Comparison of ENCODE assay signal across 17 cellular contexts in genomic region chr5:38755171-38755570, GRCh38.
DNase-seq lines count a peak whose midpoint lies in the region; ATAC-seq, FAIRE-seq and TF ChIP-seq lines count a peak whose summit lies in the region.
"Had no signal": no experiment of that assay in that cellular context is flagged by ENCODE, and none has a peak within 500 bp of the region (broad histone marks: within the 10 kb centered on the region; RNA-seq: fewer than 3 reads in every experiment).

No MANE protein-coding gene starts in this region.

- WGBS in GM23248 (ENCODE audit: low coverage in 1 of 2, low lambda C conversion rate in 2 of 2, missing lambda C conversion rate in 2 of 2), 2 experiments = 0 to 13% methylated on average over 2 of the region's 2 CpGs

- H3K4me1 ChIP-seq in GM23248 (ENCODE audit: insufficient read depth) = peaks cover 29% of the 10 kb centered on the region
- H3K4me1 ChIP-seq in astrocyte (ENCODE audit: insufficient read depth, low read length) = peaks cover 10% of the 10 kb centered on the region

- H3K36me3 Mint-ChIP-seq in astrocyte (ENCODE audit: low read depth, unreplicated experiment) = no peaks in the 10 kb centered on the region
- no peaks in the 10 kb centered on the region for H3K36me3 Mint-ChIP-seq in activated CD4-positive, alpha-beta T cell treated with anti-CD3 and anti-CD28 coated beads, Interleukin-2, amount 10 ng/mL, durations not matched to agents 24 days and 14 days (ENCODE audit: low read depth)
- H3K36me3 Mint-ChIP-seq in naive thymus-derived CD8-positive, alpha-beta T cell = no peaks in the 10 kb centered on the region
- H3K36me3 Mint-ChIP-seq: naive thymus-derived CD4-positive, alpha-beta T cell; stimulated activated effector memory CD8-positive, alpha-beta T cell treated with anti-CD3 and anti-CD28 coated beads, Interleukin-12 subunit alpha, Interleukin-12 subunit beta, amount 100 ng/mL, for 72 hours; WTC11 had no signal

- peak; percentile 20 for TF ChIP-seq CTCF in astrocyte (IDR thresholded peaks at IDR 0.05; ENCODE audit: insufficient read depth, low read depth, low read length)

- peak; percentile 39 for FAIRE-seq in astrocyte (lab: Jason Lieb, UNC)

- H3K4me2 ChIP-seq in GM23248 (ENCODE audit: unreplicated experiment) (peak overlapping the region; percentile 6), astrocyte (ENCODE audit: low read length) (peak overlapping the region; percentile 50)
- H3K4me2 ChIP-seq: KMS-11 had no signal

- 0 out of 2 replicates have a peak, but pooled peaks cover 3% of the 10 kb centered on the region for H3K9me2 ChIP-seq in GM23248 (ENCODE audit: insufficient read depth)

- H3K4me1 Mint-ChIP-seq in astrocyte (ENCODE audit: low read depth, unreplicated experiment) = peaks cover 2% of the 10 kb centered on the region
- H3K4me1 Mint-ChIP-seq in activated CD4-positive, alpha-beta T cell treated with anti-CD3 and anti-CD28 coated beads, Interleukin-2, amount 10 ng/mL, durations not matched to agents 24 days and 14 days = no peaks in the 10 kb centered on the region
- no peaks in the 10 kb centered on the region for H3K4me1 Mint-ChIP-seq in naive thymus-derived CD8-positive, alpha-beta T cell
- H3K4me1 Mint-ChIP-seq: naive thymus-derived CD4-positive, alpha-beta T cell; stimulated activated effector memory CD8-positive, alpha-beta T cell treated with anti-CD3 and anti-CD28 coated beads, Interleukin-12 subunit alpha, Interleukin-12 subunit beta, amount 100 ng/mL, for 72 hours; WTC11 had no signal

- H3K27ac ChIP-seq in GM23248 (no peak overlapping the region), astrocyte (ENCODE audit: low read depth, low read length) (no peak overlapping the region)
- H3K27ac ChIP-seq: KMS-11, right atrium auricular region had no signal

- H4K20me1 ChIP-seq in GM23248 (ENCODE audit: insufficient read depth) (no peaks in the 10 kb centered on the region), astrocyte (ENCODE audit: insufficient read depth, low read length) (no peaks in the 10 kb centered on the region)

- no peak overlapping the region for H3K4me3 Mint-ChIP-seq in astrocyte (ENCODE audit: unreplicated experiment)
- H3K4me3 Mint-ChIP-seq in activated CD4-positive, alpha-beta T cell treated with anti-CD3 and anti-CD28 coated beads, Interleukin-2, amount 10 ng/mL, durations not matched to agents 24 days and 14 days = no peak overlapping the region
- H3K4me3 Mint-ChIP-seq in naive thymus-derived CD8-positive, alpha-beta T cell = no peak overlapping the region
- H3K4me3 Mint-ChIP-seq: naive thymus-derived CD4-positive, alpha-beta T cell; stimulated activated effector memory CD8-positive, alpha-beta T cell treated with anti-CD3 and anti-CD28 coated beads, Interleukin-12 subunit alpha, Interleukin-12 subunit beta, amount 100 ng/mL, for 72 hours; WTC11 had no signal

- H3F3A ChIP-seq in GM23248 (ENCODE audit: insufficient read depth) = peaks cover 17% of the 10 kb centered on the region

- peaks cover 18% of the 10 kb centered on the region for H3K27me3 Mint-ChIP-seq in astrocyte (ENCODE audit: low read depth, unreplicated experiment)
- H3K27me3 Mint-ChIP-seq in activated CD4-positive, alpha-beta T cell treated with anti-CD3 and anti-CD28 coated beads, Interleukin-2, amount 10 ng/mL, durations not matched to agents 24 days and 14 days = peaks cover 8% of the 10 kb centered on the region
- H3K27me3 Mint-ChIP-seq in naive thymus-derived CD8-positive, alpha-beta T cell = peaks cover 2 to 28% (median 16%) of the 10 kb centered on the region in 5 donors

- no peaks in the 10 kb centered on the region for H3K79me2 ChIP-seq in GM23248 (ENCODE audit: insufficient read depth)
- no peaks in the 10 kb centered on the region for H3K79me2 ChIP-seq in astrocyte (ENCODE audit: insufficient read depth, low read length)

- POLR2A ChIA-PET in naive thymus-derived CD8-positive, alpha-beta T cell (lab: Charles Lee) = no interaction called here

- H3K9me3 Mint-ChIP-seq in astrocyte (ENCODE audit: unreplicated experiment) = peaks cover 2% of the 10 kb centered on the region
- no peaks in the 10 kb centered on the region for H3K9me3 Mint-ChIP-seq in activated CD4-positive, alpha-beta T cell treated with anti-CD3 and anti-CD28 coated beads, Interleukin-2, amount 10 ng/mL, durations not matched to agents 24 days and 14 days
- H3K9me3 Mint-ChIP-seq in naive thymus-derived CD8-positive, alpha-beta T cell = no peaks in the 10 kb centered on the region
- H3K9me3 Mint-ChIP-seq: stimulated activated effector memory CD8-positive, alpha-beta T cell treated with anti-CD3 and anti-CD28 coated beads, Interleukin-12 subunit alpha, Interleukin-12 subunit beta, amount 100 ng/mL, for 72 hours; WTC11 had no signal

- intact Hi-C loops in activated CD4-positive, alpha-beta T cell treated with anti-CD3 and anti-CD28 coated beads, Interleukin-2, amount 10 ng/mL, durations not matched to agents 24 days and 14 days (cut with micrococcal nuclease) = no loop called here

- in situ Hi-C loops in GM23248 (cut with MboI) = no loop called here

- no peak overlapping the region for H3K9ac ChIP-seq in GM23248
- no peak overlapping the region for H3K9ac ChIP-seq in astrocyte (ENCODE audit: low read length)
- H3K9ac ChIP-seq: KMS-11 had no signal

- H3K9me3 ChIP-seq in GM23248 (ENCODE audit: low read depth) (no peaks in the 10 kb centered on the region), astrocyte (ENCODE audit: insufficient read depth, low read depth, low read length) (no peaks in the 10 kb centered on the region)
- H3K9me3 ChIP-seq: right atrium auricular region had no signal

- peak; percentile 66 for DNase-seq in A172 (ENCODE audit: low spot score)
- DNase-seq in GM23248 = peak; percentile 85
- peak; percentile 75 for DNase-seq in astrocyte (ENCODE audit: low read depth)
- peak; percentile 7 for DNase-seq in glomerular visceral epithelial cell (ENCODE audit: extremely low spot score)
- no peak for DNase-seq in NCI-H2107 treated with DMSO at 0.1 percent for 48 hours (lab: John Stamatoyannopoulos, UW; ENCODE audit: unreplicated experiment)
- DNase-seq in NCI-H2227 treated with DMSO at 0.1 percent for 48 hours (lab: John Stamatoyannopoulos, UW) = no peak
- DNase-seq in activated CD4-positive, alpha-beta T cell treated with anti-CD3 and anti-CD28 coated beads, Interleukin-2, amount 10 ng/mL, durations not matched to agents 24 days and 14 days = no peak
- no peak for DNase-seq in naive thymus-derived CD8-positive, alpha-beta T cell
- DNase-seq: activated naive CD4-positive, alpha-beta T cell treated with Interleukin-2 at 50 U/mL for 16 hours; hypothalamus; naive thymus-derived CD4-positive, alpha-beta T cell; NCI-H1417 treated with DMSO at 0.1 percent for 48 hours; NCI-H446 treated with DMSO at 0.1 percent for 48 hours had no signal

- H3K4me3 ChIP-seq in GM23248 (no peak overlapping the region), astrocyte (ENCODE audit: insufficient read depth, low read depth, low read length) (no peak overlapping the region)
- H3K4me3 ChIP-seq: right atrium auricular region had no signal

- H2AFZ ChIP-seq in GM23248 (no peak overlapping the region), astrocyte (ENCODE audit: low read depth, low read length) (no peak overlapping the region)

- no peaks in the 10 kb centered on the region for H3K27me3 ChIP-seq in GM23248 (replicated peaks; ENCODE audit: insufficient read depth)
- H3K27me3 ChIP-seq in astrocyte (ENCODE audit: insufficient read depth, low read length) = no peaks in the 10 kb centered on the region
- H3K27me3 ChIP-seq: right atrium auricular region had no signal

- H3K27ac Mint-ChIP-seq in astrocyte (ENCODE audit: unreplicated experiment) = no peak overlapping the region
- H3K27ac Mint-ChIP-seq in activated CD4-positive, alpha-beta T cell treated with anti-CD3 and anti-CD28 coated beads, Interleukin-2, amount 10 ng/mL, durations not matched to agents 24 days and 14 days = no peak overlapping the region
- H3K27ac Mint-ChIP-seq in naive thymus-derived CD8-positive, alpha-beta T cell = no peak overlapping the region
- H3K27ac Mint-ChIP-seq: naive thymus-derived CD4-positive, alpha-beta T cell; stimulated activated effector memory CD8-positive, alpha-beta T cell treated with anti-CD3 and anti-CD28 coated beads, Interleukin-12 subunit alpha, Interleukin-12 subunit beta, amount 100 ng/mL, for 72 hours; WTC11 had no signal

- ATAC-seq in naive thymus-derived CD8-positive, alpha-beta T cell = no peak
- ATAC-seq: naive thymus-derived CD4-positive, alpha-beta T cell; stimulated activated effector memory CD8-positive, alpha-beta T cell treated with anti-CD3 and anti-CD28 coated beads, Interleukin-12 subunit alpha, Interleukin-12 subunit beta, amount 100 ng/mL, for 72 hours; WTC11 had no signal

- H3K36me3 ChIP-seq in GM23248 (ENCODE audit: low read depth) (no peaks in the 10 kb centered on the region), astrocyte (ENCODE audit: insufficient read depth, low read length) (no peaks in the 10 kb centered on the region)
- H3K36me3 ChIP-seq: right atrium auricular region had no signal

Comparison
In these comparisons a context has a peak if more than half of its experiments do, and no peak if none do; other contexts are left out.
1. DNase-seq: peak in A172 (single experiment), GM23248 (single experiment), astrocyte (single experiment) and glomerular visceral epithelial cell (single experiment); none in NCI-H2107 treated with DMSO at 0.1 percent for 48 hours (single experiment), NCI-H2227 treated with DMSO at 0.1 percent for 48 hours (single experiment), activated CD4-positive, alpha-beta T cell treated with anti-CD3 and anti-CD28 coated beads, Interleukin-2, amount 10 ng/mL, durations not matched to agents 24 days and 14 days (single experiment) and naive thymus-derived CD8-positive, alpha-beta T cell (0 of 10).